Comparison of ENCODE assay signal across 18 cellular contexts in genomic region chr11:8375932-8376331, GRCh38.
DNase-seq lines count a peak whose midpoint lies in the region; ATAC-seq and TF ChIP-seq lines count a peak whose summit lies in the region.
"Had no signal": no experiment of that assay in that cellular context is flagged by ENCODE, and none has a peak within 500 bp of the region (broad histone marks: within the 10 kb centered on the region; RNA-seq: fewer than 3 reads in every experiment).

No MANE protein-coding gene starts in this region.

- peaks cover 2% of the 10 kb centered on the region for H3K27me3 Mint-ChIP-seq in endodermal cell (ENCODE audit: insufficient read depth)
- no peaks in the 10 kb centered on the region for H3K27me3 Mint-ChIP-seq in neural progenitor cell (ENCODE audit: insufficient read depth, low read depth)

- H3K9ac ChIP-seq in HUES48 (ENCODE audit: low read depth, low read length) (no peak overlapping the region), endodermal cell (ENCODE audit: extremely low read depth, low read length, poor library complexity, severe bottlenecking) (no peak overlapping the region), neural progenitor cell (no peak overlapping the region)
- H3K9ac ChIP-seq: BLaER1 had no signal

- H3K79me2 ChIP-seq in neural progenitor cell (ENCODE audit: low read depth): no peaks in the 10 kb centered on the region

- peaks cover 9% of the 10 kb centered on the region for H3F3A ChIP-seq in neural progenitor cell (ENCODE audit: low read depth)

- H3K4me2 ChIP-seq in neural progenitor cell: no peak overlapping the region
- H3K4me2 ChIP-seq: BLaER1 had no signal

- H3K4me3 Mint-ChIP-seq in endodermal cell: no peak overlapping the region
- H3K4me3 Mint-ChIP-seq in neural progenitor cell: no peak overlapping the region
- H3K4me3 Mint-ChIP-seq: CD14-positive monocyte; CD4-positive, alpha-beta memory T cell had no signal

- no peak overlapping the region for H2AFZ ChIP-seq in neural progenitor cell (replicated peaks)

- DNase-seq in ELF-1 (ENCODE audit: low read depth, low spot score) (peak; percentile 44), endodermal cell (peak; percentile 51), neural progenitor cell (ENCODE audit: low spot score) (peak; percentile 28), foreskin melanocyte (no peak), NCI-H146 treated with DMSO at 0.1 percent for 48 hours (lab: John Stamatoyannopoulos, UW; ENCODE audit: unreplicated experiment) (no peak)
- DNase-seq: 8988T; CD4-positive, alpha-beta memory T cell; DMS 273 treated with DMSO at 0.1 percent for 48 hours; DMS53; DND-41; EL; KG1 had no signal

- H3K36me3 Mint-ChIP-seq in endodermal cell (ENCODE audit: low read depth) (no peaks in the 10 kb centered on the region), neural progenitor cell (peaks cover 13% of the 10 kb centered on the region)
- H3K36me3 Mint-ChIP-seq: CD14-positive monocyte; CD4-positive, alpha-beta memory T cell had no signal

- H3K36me3 ChIP-seq in HUES48 (ENCODE audit: control insufficient read depth, insufficient read depth, low read length): no peaks in the 10 kb centered on the region
- no peaks in the 10 kb centered on the region for H3K36me3 ChIP-seq in endodermal cell (ENCODE audit: control insufficient read depth, insufficient read depth, low read length)
- no peaks in the 10 kb centered on the region for H3K36me3 ChIP-seq in neural progenitor cell
- H3K36me3 ChIP-seq: BLaER1, HAP-1 had no signal

- H3K9me3 ChIP-seq in HUES48 (ENCODE audit: control insufficient read depth, insufficient read depth, low read length) (no peaks in the 10 kb centered on the region), endodermal cell (ENCODE audit: control insufficient read depth, low read length) (no peaks in the 10 kb centered on the region), neural progenitor cell (ENCODE audit: low read depth) (no peaks in the 10 kb centered on the region)
- H3K9me3 ChIP-seq: BLaER1, HAP-1 had no signal

- no peak overlapping the region for H3K4me3 ChIP-seq in HUES48 (ENCODE audit: low read depth, low read length)
- no peak overlapping the region for H3K4me3 ChIP-seq in endodermal cell (ENCODE audit: low read length)
- H3K4me3 ChIP-seq in neural progenitor cell: no peak overlapping the region
- H3K4me3 ChIP-seq: BLaER1, HAP-1 had no signal

- H3K9me3 Mint-ChIP-seq in endodermal cell (no peaks in the 10 kb centered on the region), neural progenitor cell (peaks cover 5% of the 10 kb centered on the region)
- H3K9me3 Mint-ChIP-seq: CD4-positive, alpha-beta memory T cell had no signal

- H3K27ac ChIP-seq in HUES48 (ENCODE audit: low read depth, low read length): peak overlapping the region; percentile 12
- H3K27ac ChIP-seq in endodermal cell (ENCODE audit: low read depth, low read length): no peak overlapping the region
- no peak overlapping the region for H3K27ac ChIP-seq in neural progenitor cell
- H3K27ac ChIP-seq: BLaER1 had no signal

- WGBS in endodermal cell (ENCODE audit: insufficient coverage in 1 of 2, insufficient read length in 1 of 2), 2 experiments: 61 to 69% methylated on average over 3 to 4 of the region's 4 CpGs

- peaks cover 9% of the 10 kb centered on the region; the same call in 1 of the 2 replicates for H3K4me1 ChIP-seq in HUES48 (ENCODE audit: control insufficient read depth, insufficient read depth, low read length)
- H3K4me1 ChIP-seq in endodermal cell (ENCODE audit: control insufficient read depth, insufficient read depth, low read length): no peaks in the 10 kb centered on the region
- peaks cover 10% of the 10 kb centered on the region for H3K4me1 ChIP-seq in neural progenitor cell
- H3K4me1 ChIP-seq: BLaER1, HAP-1 had no signal

- no peak for TF ChIP-seq CTCF in endodermal cell (conservative IDR thresholded peaks at IDR 0.05)
- TF ChIP-seq CTCF in neural progenitor cell (IDR thresholded peaks at IDR 0.05): no peak

- H3K27me3 ChIP-seq in HUES48 (ENCODE audit: control insufficient read depth, insufficient read depth, low read length) (no peaks in the 10 kb centered on the region), endodermal cell (ENCODE audit: control insufficient read depth, insufficient read depth, low read length, poor library complexity, severe bottlenecking) (no peaks in the 10 kb centered on the region), neural progenitor cell (no peaks in the 10 kb centered on the region)
- H3K27me3 ChIP-seq: BLaER1 had no signal

- ATAC-seq in GM18868 (IDR thresholded peaks at IDR 0.05; ENCODE audit: unreplicated experiment): no peak
- ATAC-seq in HG03378 (IDR thresholded peaks at IDR 0.05; ENCODE audit: unreplicated experiment): no peak

- no peaks in the 10 kb centered on the region for H4K20me1 ChIP-seq in neural progenitor cell (ENCODE audit: low read depth)
- H4K20me1 ChIP-seq: BLaER1 had no signal

- H3K4me1 Mint-ChIP-seq in endodermal cell: peaks cover 12% of the 10 kb centered on the region
- peaks cover 3% of the 10 kb centered on the region for H3K4me1 Mint-ChIP-seq in neural progenitor cell
- H3K4me1 Mint-ChIP-seq: CD14-positive monocyte; CD4-positive, alpha-beta memory T cell had no signal

- H3K27ac Mint-ChIP-seq in endodermal cell (no peak overlapping the region), neural progenitor cell (no peak overlapping the region)
- H3K27ac Mint-ChIP-seq: CD14-positive monocyte; CD4-positive, alpha-beta memory T cell had no signal

Comparison
In these comparisons a context has a peak if more than half of its experiments do, and no peak if none do; other contexts are left out.
1. DNase-seq: peak in ELF-1 (single experiment), endodermal cell (single experiment) and neural progenitor cell (single experiment); none in foreskin melanocyte (single experiment) and NCI-H146 treated with DMSO at 0.1 percent for 48 hours (single experiment).